ENCODE assay signal across 25 cellular contexts in genomic region chr11:57368106-57368826, GRCh38. TPM values are rescaled to one million over a fixed set of nuclear protein-coding genes. Genes with fewer than 3 reads are reported as not detected.
DNase-seq lines count a peak whose midpoint lies in the region; ATAC-seq and TF ChIP-seq lines count a peak whose summit lies in the region.
"Had no signal": no experiment of that assay in that cellular context is flagged by ENCODE, and none has a peak within 500 bp of the region (broad histone marks: within the 10 kb centered on the region; RNA-seq: fewer than 3 reads in every experiment).

No MANE protein-coding gene starts in this region.

- whole genome bisulfite sequencing in upper lobe of left lung, 2 donors, result 29 to 58% methylated on average over 9 to 15 of the region's 18 CpGs

- H3K9me3 Mint-ChIP-seq in activated CD4-positive, alpha-beta T cell treated with anti-CD3 and anti-CD28 coated beads, Interleukin-2, amount 10 ng/mL, durations not matched to agents 7 days and 5 days, result no peaks in the 10 kb centered on the region
- H3K9me3 Mint-ChIP-seq: activated naive CD8-positive, alpha-beta T cell treated with anti-CD3 and anti-CD28 coated beads, Interleukin-2, amount 50 U/mL, for 24 hours; activated T-helper 2 cell treated with anti-CD3 and anti-CD28 coated beads, Interferon-gamma antibody, Interleukin-2, Interleukin-4, amounts not matched to agents 10 μg/mL and 5 μg/mL and 100 μg/mL, durations not matched to agents 14 hours and 24 hours and 36 hours; stimulated activated naive CD8-positive, alpha-beta T cell treated with anti-CD3 and anti-CD28 coated beads, Interleukin-15, amount 100 ng/mL, for 72 hours; T-helper 2 cell treated with Interferon-gamma antibody and Interleukin-4, amounts not matched to agents 5 μg/mL and 100 μg/mL, for 36 hours; type B pancreatic cell had no signal

- peak overlapping the region; percentile 19 for H3K27ac Mint-ChIP-seq in activated CD4-positive, alpha-beta T cell treated with anti-CD3 and anti-CD28 coated beads, Interleukin-2, amount 10 ng/mL, durations not matched to agents 7 days and 5 days
- H3K27ac Mint-ChIP-seq: activated naive CD8-positive, alpha-beta T cell treated with anti-CD3 and anti-CD28 coated beads, Interleukin-2, amount 50 U/mL, for 24 hours; activated T-helper 2 cell treated with anti-CD3 and anti-CD28 coated beads, Interferon-gamma antibody, Interleukin-2, Interleukin-4, amounts not matched to agents 10 μg/mL and 5 μg/mL and 100 μg/mL, durations not matched to agents 14 hours and 24 hours and 36 hours; T-helper 2 cell treated with Interferon-gamma antibody and Interleukin-4, amounts not matched to agents 5 μg/mL and 100 μg/mL, for 36 hours; type B pancreatic cell had no signal

- CTCF ChIA-PET in activated CD4-positive, alpha-beta T cell treated with anti-CD3 and anti-CD28 coated beads, Interleukin-2, amount 10 ng/mL, durations not matched to agents 7 days and 5 days (lab: Charles Lee), result interaction anchor here (0.6 to 1.0 kb wide), 2 partner anchors 10 to 18 kb away, joined by 3 to 4 read pairs; no protein-coding TSS in a partner anchor

- POLR2A ChIA-PET in activated CD4-positive, alpha-beta T cell treated with anti-CD3 and anti-CD28 coated beads, Interleukin-2, amount 10 ng/mL, durations not matched to agents 7 days and 5 days (lab: Charles Lee), result no interaction called here

- H3K36me3 Mint-ChIP-seq in activated CD4-positive, alpha-beta T cell treated with anti-CD3 and anti-CD28 coated beads, Interleukin-2, amount 10 ng/mL, durations not matched to agents 7 days and 5 days (ENCODE audit: low read depth), result no peaks in the 10 kb centered on the region
- H3K36me3 Mint-ChIP-seq: type B pancreatic cell had no signal

- ATAC-seq in upper lobe of left lung (ENCODE audit: low FRiP score in 2 of 2) (peak; percentile 44 to 73), HG02981 (IDR thresholded peaks at IDR 0.05; ENCODE audit: unreplicated experiment) (no peak)
- ATAC-seq: activated naive CD8-positive, alpha-beta T cell treated with anti-CD3 and anti-CD28 coated beads, Interleukin-2, amount 50 U/mL, for 24 hours; gastroesophageal sphincter; left lobe of liver; stimulated activated naive CD8-positive, alpha-beta T cell treated with anti-CD3 and anti-CD28 coated beads, Interleukin-15, amount 100 ng/mL, for 72 hours had no signal

- H3K9me3 ChIP-seq in upper lobe of left lung, result no peaks in the 10 kb centered on the region
- H3K9me3 ChIP-seq: gastroesophageal sphincter, ovary had no signal

- no peak overlapping the region for H3K4me3 ChIP-seq in upper lobe of left lung
- H3K4me3 ChIP-seq: gastroesophageal sphincter, ovary had no signal

- no peak overlapping the region for H3K4me3 Mint-ChIP-seq in activated CD4-positive, alpha-beta T cell treated with anti-CD3 and anti-CD28 coated beads, Interleukin-2, amount 10 ng/mL, durations not matched to agents 7 days and 5 days
- H3K4me3 Mint-ChIP-seq: activated naive CD8-positive, alpha-beta T cell treated with anti-CD3 and anti-CD28 coated beads, Interleukin-2, amount 50 U/mL, for 24 hours; stimulated activated naive CD8-positive, alpha-beta T cell treated with anti-CD3 and anti-CD28 coated beads, Interleukin-15, amount 100 ng/mL, for 72 hours; T-helper 2 cell treated with Interferon-gamma antibody and Interleukin-4, amounts not matched to agents 5 μg/mL and 100 μg/mL, for 36 hours; type B pancreatic cell had no signal

- DNase-seq in activated CD4-positive, alpha-beta T cell treated with anti-CD3 and anti-CD28 coated beads, Interleukin-2, amount 10 ng/mL, durations not matched to agents 7 days and 5 days, result no peak
- DNase-seq in activated CD4-positive, alpha-beta T cell treated with anti-CD3 and anti-CD28 coated beads for 48 hours, result no peak
- DNase-seq in NCI-H510A (lab: John Stamatoyannopoulos, UW), result peak; percentile 19
- DNase-seq in dermis blood vessel endothelial cell, result peak; percentile 55
- peak; percentile 58 to 76 for DNase-seq in upper lobe of left lung
- DNase-seq in stimulated activated naive CD4-positive, alpha-beta T cell treated with Interleukin-2 at 50 U/mL for 16 hours (lab: John Stamatoyannopoulos, UW), result no peak
- DNase-seq in activated T-cell treated with anti-CD3 and anti-CD28 coated beads, Interleukin-2, amount 50 U/mL, for 48 hours, result no peak
- DNase-seq: activated naive CD8-positive, alpha-beta T cell treated with anti-CD3 and anti-CD28 coated beads, Interleukin-2, amount 50 U/mL, for 24 hours; brain microvascular endothelial cell; NCI-H345; OCI-M1; ovary; stimulated activated naive CD8-positive, alpha-beta T cell treated with anti-CD3 and anti-CD28 coated beads, Interleukin-15, amount 100 ng/mL, for 72 hours had no signal

- TF ChIP-seq CTCF in upper lobe of left lung (IDR thresholded peaks at IDR 0.05), result no peak

- TF ChIP-seq EP300 in upper lobe of left lung (IDR thresholded peaks at IDR 0.05), result no peak

- H3K36me3 ChIP-seq in upper lobe of left lung, result no peaks in the 10 kb centered on the region
- H3K36me3 ChIP-seq: brain microvascular endothelial cell, gastroesophageal sphincter, ovary had no signal

- peaks cover 0 to 8% (median 2%) of the 10 kb centered on the region in 4 donors for H3K4me1 ChIP-seq in upper lobe of left lung
- H3K4me1 ChIP-seq: gastroesophageal sphincter had no signal

- no peaks in the 10 kb centered on the region for H3K4me1 Mint-ChIP-seq in activated CD4-positive, alpha-beta T cell treated with anti-CD3 and anti-CD28 coated beads, Interleukin-2, amount 10 ng/mL, durations not matched to agents 7 days and 5 days
- H3K4me1 Mint-ChIP-seq: activated naive CD8-positive, alpha-beta T cell treated with anti-CD3 and anti-CD28 coated beads, Interleukin-2, amount 50 U/mL, for 24 hours; stimulated activated naive CD8-positive, alpha-beta T cell treated with anti-CD3 and anti-CD28 coated beads, Interleukin-15, amount 100 ng/mL, for 72 hours had no signal

- TF ChIP-seq POLR2A in upper lobe of left lung (IDR thresholded peaks at IDR 0.05), result no peak

- H3K27me3 ChIP-seq in upper lobe of left lung, result no peaks in the 10 kb centered on the region
- H3K27me3 ChIP-seq: brain microvascular endothelial cell, ovary had no signal

- H3K27ac ChIP-seq in upper lobe of left lung, result no peak overlapping the region
- H3K27ac ChIP-seq: brain microvascular endothelial cell, C4-2B, gastroesophageal sphincter, ovary had no signal

- H3K27me3 Mint-ChIP-seq in activated CD4-positive, alpha-beta T cell treated with anti-CD3 and anti-CD28 coated beads, Interleukin-2, amount 10 ng/mL, durations not matched to agents 7 days and 5 days, result no peaks in the 10 kb centered on the region
- H3K27me3 Mint-ChIP-seq: activated naive CD8-positive, alpha-beta T cell treated with anti-CD3 and anti-CD28 coated beads, Interleukin-2, amount 50 U/mL, for 24 hours had no signal

RNA-seq across cellular contexts. Expression of gene PRG3, which starts 12.7 kb away (rescaled TPM):
- not detected for total RNA-seq in activated CD4-positive, alpha-beta T cell treated with anti-CD3 and anti-CD28 coated beads, Interleukin-2, amount 10 ng/mL, durations not matched to agents 7 days and 5 days
- total RNA-seq in dermis blood vessel endothelial cell (not detected in 2 replicates), upper lobe of left lung (not detected)
- total RNA-seq: activated CD8-positive, alpha-beta memory T cell treated with anti-CD3 and anti-CD28 coated beads for 36 hours; activated T-helper 2 cell treated with anti-CD3 and anti-CD28 coated beads, Interferon-gamma antibody, Interleukin-2, Interleukin-4, amounts not matched to agents 10 μg/mL and 5 μg/mL and 100 μg/mL, durations not matched to agents 14 hours and 24 hours and 36 hours; epithelial cell of proximal tubule; gastroesophageal sphincter; H4; left lobe of liver; myocyte; ovary; SK-MEL-5 had no signal

RNA-seq across cellular contexts. Expression of gene PRG2, which starts 22.2 kb away (rescaled TPM):
- total RNA-seq in activated CD4-positive, alpha-beta T cell treated with anti-CD3 and anti-CD28 coated beads, Interleukin-2, amount 10 ng/mL, durations not matched to agents 7 days and 5 days, result under 1 TPM; 0.17 to 0.40 TPM
- total RNA-seq in dermis blood vessel endothelial cell (0.19 TPM in 1 of 2 replicates, not detected in the other), upper lobe of left lung (1 to 10 TPM in 3 of 6 donors, under 1 TPM in 1, not detected in 2; 0.30 to 2.6 (median 1.6) TPM)
- total RNA-seq: activated T-helper 2 cell treated with anti-CD3 and anti-CD28 coated beads, Interferon-gamma antibody, Interleukin-2, Interleukin-4, amounts not matched to agents 10 μg/mL and 5 μg/mL and 100 μg/mL, durations not matched to agents 14 hours and 24 hours and 36 hours; epithelial cell of proximal tubule; gastroesophageal sphincter; H4; myocyte; ovary; SK-MEL-5 had no signal

RNA-seq across cellular contexts. Expression of gene P2RX3, which starts 30.1 kb away (rescaled TPM):
- total RNA-seq in activated CD4-positive, alpha-beta T cell treated with anti-CD3 and anti-CD28 coated beads, Interleukin-2, amount 10 ng/mL, durations not matched to agents 7 days and 5 days, result not detected
- not detected in 2 replicates for total RNA-seq in dermis blood vessel endothelial cell
- not detected for total RNA-seq in upper lobe of left lung
- total RNA-seq: activated CD8-positive, alpha-beta memory T cell treated with anti-CD3 and anti-CD28 coated beads for 36 hours; activated T-helper 2 cell treated with anti-CD3 and anti-CD28 coated beads, Interferon-gamma antibody, Interleukin-2, Interleukin-4, amounts not matched to agents 10 μg/mL and 5 μg/mL and 100 μg/mL, durations not matched to agents 14 hours and 24 hours and 36 hours; epithelial cell of proximal tubule; H4; myocyte; SK-MEL-5 had no signal

RNA-seq across cellular contexts. Expression of gene SSRP1, which starts 32.6 kb away (rescaled TPM):
- 100 to 1,000 TPM; 165 to 175 TPM for total RNA-seq in activated CD4-positive, alpha-beta T cell treated with anti-CD3 and anti-CD28 coated beads, Interleukin-2, amount 10 ng/mL, durations not matched to agents 7 days and 5 days
- total RNA-seq in dermis blood vessel endothelial cell (58.9 and 160 TPM in 2 replicates), upper lobe of left lung (10 to 100 TPM; 48.2 to 89.6 (median 65.5) TPM)

RNA-seq across cellular contexts. Expression of gene TNKS1BP1, which starts 43.5 kb away (rescaled TPM):
- total RNA-seq in activated CD4-positive, alpha-beta T cell treated with anti-CD3 and anti-CD28 coated beads, Interleukin-2, amount 10 ng/mL, durations not matched to agents 7 days and 5 days, result 10 to 100 TPM in 1 of 2 experiments, 1 to 10 TPM in 1; 8.9 to 10.4 TPM
- total RNA-seq in dermis blood vessel endothelial cell (74.3 and 79.6 TPM in 2 replicates), upper lobe of left lung (100 to 1,000 TPM; 120 to 322 (median 184) TPM)

Comparison
In these comparisons a context has a peak if more than half of its experiments do, and no peak if none do; other contexts are left out.
1. DNase-seq: peak in NCI-H510A (single experiment), dermis blood vessel endothelial cell (single experiment) and upper lobe of left lung (2 of 2); none in activated CD4-positive, alpha-beta T cell treated with anti-CD3 and anti-CD28 coated beads, Interleukin-2, amount 10 ng/mL, durations not matched to agents 7 days and 5 days (single experiment), activated CD4-positive, alpha-beta T cell treated with anti-CD3 and anti-CD28 coated beads for 48 hours (single experiment), stimulated activated naive CD4-positive, alpha-beta T cell treated with Interleukin-2 at 50 U/mL for 16 hours (single experiment) and activated T-cell treated with anti-CD3 and anti-CD28 coated beads, Interleukin-2, amount 50 U/mL, for 48 hours (0 of 2).